Comparison of ENCODE assay signal across 8 cellular contexts in genomic region chr7:102363549-102364393, GRCh38. TPM values are rescaled to one million over a fixed set of nuclear protein-coding genes. Genes with fewer than 3 reads are reported as not detected.
A peak's percentile ranks its signal among the peaks of the same experiment; 100 is the strongest.
DNase-seq lines count a peak whose midpoint lies in the region; ATAC-seq, FAIRE-seq and TF ChIP-seq lines count a peak whose summit lies in the region.
"Not testable (repeated sequence)": the region's sequence is repeated elsewhere in the genome, so short reads cannot be mapped to it uniquely, and the experiment has no call there.

No MANE protein-coding gene starts in this region.

- TF ChIP-seq CTCF in 22Rv1 (IDR thresholded peaks at IDR 0.05) = peak; percentile 48
- TF ChIP-seq CTCF in GM12878 (IDR thresholded peaks at IDR 0.05 in 2 of 3, conservative IDR thresholded peaks at IDR 0.05 in 1 of 3; ENCODE audit: control insufficient read depth in 2 of 3, extremely low read depth in 1 of 3, insufficient read depth in 1 of 3, low read depth in 3 of 3, low read length in 3 of 3) = peak in 2 of 3 experiments; percentile 16 to 26; a peak in 2 of 6 replicates

- H2AFZ ChIP-seq in GM12878 (ENCODE audit: control insufficient read depth, low read depth, low read length) = peak overlapping the region; percentile 89

- WGBS in GM12878 (ENCODE audit: insufficient coverage, insufficient replicate concordance, low lambda C conversion rate, missing lambda C conversion rate) = under 1% methylated on average over 59 of the region's 76 CpGs

- in situ Hi-C loops in GM12878 (cut with MboI) = not testable (repeated sequence)

- DNase-seq in NCI-H2029 treated with DMSO at 0.1 percent for 48 hours (lab: John Stamatoyannopoulos, UW) (peak; percentile 89), T1000 (lab: John Stamatoyannopoulos, UW) (peak; percentile 88), GM12878 (ENCODE audit: low read depth, low spot score) (peak; percentile 93), iPS DF 19.7 (ENCODE audit: low read depth, low spot score) (peak; percentile 98), sciatic nerve (ENCODE audit: low spot score) (peak; percentile 95)

- CTCF ChIA-PET in GM12878 (lab: Yijun Ruan, JAX) = interaction anchor here (0.7 to 1.1 kb wide), 5 partner anchors 26 to 85 kb away, joined by 3 to 7 read pairs (median 3); partner anchors contain the start of gene PRKRIP1

- TF ChIP-seq RAD21 in GM12878 (IDR thresholded peaks at IDR 0.05; ENCODE audit: insufficient read depth, low read depth, low read length) = peak; percentile 20; the same call in 1 of the 2 replicates

- peak overlapping the region; percentile 79 for H3K4me3 ChIP-seq in GM12878

- H4K20me1 ChIP-seq in GM12878 (ENCODE audit: control insufficient read depth, insufficient read depth) = not testable (repeated sequence)

- peak overlapping the region; percentile 72 for H3K27ac ChIP-seq in 22Rv1
- peak overlapping the region; percentile 55 for H3K27ac ChIP-seq in GM12878 (ENCODE audit: control insufficient read depth, insufficient read depth)

- not testable (repeated sequence) for TF ChIP-seq EP300 in GM12878 (IDR thresholded peaks at IDR 0.05; ENCODE audit: borderline replicate concordance in 1 of 2, control insufficient read depth in 1 of 2, low read depth in 2 of 2, low read length in 2 of 2)

- TF ChIP-seq POLR2A in GM12878 (IDR thresholded peaks at IDR 0.05; ENCODE audit: low read depth, low read length) = peak; percentile 76

- peaks cover 14% of the 10 kb centered on the region for H3K79me2 ChIP-seq in GM12878 (ENCODE audit: control insufficient read depth, insufficient read depth, low read length)

- H3K9ac ChIP-seq in GM12878 (ENCODE audit: control insufficient read depth, insufficient read depth, low read length) = peak overlapping the region; percentile 66

- not testable (repeated sequence) for H3K36me3 ChIP-seq in GM12878 (ENCODE audit: control insufficient read depth in 2 of 2, insufficient read depth in 2 of 2, low read length in 1 of 2)

- FAIRE-seq in GM12878 (lab: Jason Lieb, UNC) = not testable (repeated sequence)

- H3K27me3 ChIP-seq in GM12878 (replicated peaks in 1 of 2; ENCODE audit: control insufficient read depth in 2 of 2, insufficient read depth in 2 of 2, low read length in 1 of 2) = not testable (repeated sequence)

- BruUV-seq in GM12878 (replicated peaks; lab: Mats Ljungman, UMichigan) = not testable (repeated sequence)

- ATAC-seq in GM18511 (IDR thresholded peaks at IDR 0.05; ENCODE audit: unreplicated experiment) (peak; percentile 99), HG03025 (IDR thresholded peaks at IDR 0.05; ENCODE audit: low FRiP score, unreplicated experiment) (peak; percentile 98), GM12878 (peak; percentile 100), sciatic nerve (peak; percentile 100)

- intact Hi-C loops in GM12878 (cut with micrococcal nuclease; ENCODE audit: unreplicated experiment); sciatic nerve (cut with DNase I): not testable (repeated sequence)

- RAD21 ChIA-PET in GM12878 (lab: Charles Lee; ENCODE audit: unreplicated experiment) = interaction anchor here (0.7 to 1.3 kb wide), 12 partner anchors 23 to 100 kb away, joined by 3 to 14 read pairs (median 4); partner anchors contain the start of genes PRKRIP1 and SH2B2

- H3K4me2 ChIP-seq in GM12878 (ENCODE audit: control insufficient read depth, insufficient read depth) = 0 out of 2 replicates have a peak overlapping the region, but pooled peaks have one; percentile 33

- H3K9me3 ChIP-seq in GM12878 (replicated peaks; ENCODE audit: control insufficient read depth, insufficient read depth, low read length) = not testable (repeated sequence)

- H3K4me1 ChIP-seq in GM12878 (ENCODE audit: control insufficient read depth, insufficient read depth, low read length) = not testable (repeated sequence)

- SMC1A ChIA-PET in GM12878 (lab: Charles Lee; ENCODE audit: uncharacterized antibody, unreplicated experiment) = interaction anchor here (0.8 to 1.1 kb wide), 3 partner anchors 27 to 76 kb away, joined by 3 to 5 read pairs (median 3); no protein-coding TSS in a partner anchor

- POLR2A ChIA-PET in GM12878 (lab: Charles Lee) = interaction anchor here (1.0 to 1.1 kb wide), 5 partner anchors 17 to 76 kb away, joined by 3 to 9 read pairs (median 4); partner anchors contain the start of gene PRKRIP1

TF ChIP-seq in GM12878, 131 proteins besides CTCF, POLR2A, EP300 and RAD21 (continues in another document):
- peak; percentile 53; the same call in 1 of the 2 replicates for TF ChIP-seq CREB1 (IDR thresholded peaks at IDR 0.05; ENCODE audit: low read depth)
- TF ChIP-seq ZNF687 (IDR thresholded peaks at IDR 0.05) = peak; percentile 59; the same call in 1 of the 2 replicates
- TF ChIP-seq YY1 (IDR thresholded peaks at IDR 0.05; ENCODE audit: low read depth, low read length) = peak; percentile 75
- TF ChIP-seq JUNB (IDR thresholded peaks at IDR 0.05) = peak; percentile 99

RNA-seq across cellular contexts. Expression of gene SPDYE6, which starts 7.5 kb away (rescaled TPM):
- not detected in 2 replicates for total RNA-seq in GM12878 (2013; cell fraction: nucleolus; rRNA removed)
- total RNA-seq in GM12878 (2014; rRNA removed) (not detected in 2 replicates), GM12878 (2014; rRNA removed; fragmentation: Illumina TruSeq; extraction: Trizol) (not detected in 2 replicates), GM12878 (2021) (not detected in 2 replicates), sciatic nerve (not detected)
- 1.0 TPM for polyA plus RNA-seq in GM12878 (2011; ENCODE audit: low read depth)
- polyA plus RNA-seq in GM12878 (2011; rRNA removed) (not detected in 2 replicates), GM12878 (2014; fragmentation: Illumina TruSeq; extraction: Trizol) (not detected in 2 replicates), GM12878 (2014; fragmentation: Nextera tagmentation; extraction: Ambion mirVana) (under 1 TPM; 0.05 to 0.40 TPM), GM12878 (2014; rRNA removed) (not detected in 2 replicates), GM12878 (2016; fragmentation: Nextera tagmentation; extraction: Ambion mirVana) (1 to 10 TPM; 1.6 to 2.3 TPM)
- polyA plus RNA-seq in GM12878 (2011; cell fraction: cytosol; rRNA removed) = not detected in 2 replicates
- polyA plus RNA-seq in GM12878 (2011; cell fraction: nucleus; rRNA removed) = not detected in 2 replicates
- polyA plus RNA-seq in GM12878 (2012) = 2.1 and 2.8 TPM in 2 replicates
- 0.21 TPM in 1 of 2 replicates, not detected in the other for polyA minus RNA-seq in GM12878 (2011; rRNA and poly(A)+ RNA removed)
- polyA minus RNA-seq in GM12878 (2011; cell fraction: cytosol; rRNA and poly(A)+ RNA removed) = not detected in 2 replicates
- 0.19 TPM in 1 of 2 replicates, not detected in the other for polyA minus RNA-seq in GM12878 (2011; cell fraction: nucleus; rRNA and poly(A)+ RNA removed)

RNA-seq across cellular contexts. Expression of gene PRKRIP1, which starts 32.4 kb away (rescaled TPM):
- total RNA-seq in GM12878 (2013; cell fraction: nucleolus; rRNA removed) = 90.6 and 113 TPM in 2 replicates
- total RNA-seq in GM12878 (2014; rRNA removed) (26.4 and 27.8 TPM in 2 replicates), GM12878 (2014; rRNA removed; fragmentation: Illumina TruSeq; extraction: Trizol) (21.0 and 21.2 TPM in 2 replicates), GM12878 (2021) (25.1 and 32.4 TPM in 2 replicates), sciatic nerve (29.8 TPM)
- polyA plus RNA-seq in GM12878 (2011; ENCODE audit: low read depth) = 31.0 TPM
- polyA plus RNA-seq in GM12878 (2011; rRNA removed) (21.3 and 23.3 TPM in 2 replicates), GM12878 (2014; fragmentation: Illumina TruSeq; extraction: Trizol) (12.7 and 17.7 TPM in 2 replicates), GM12878 (2014; fragmentation: Nextera tagmentation; extraction: Ambion mirVana) (10 to 100 TPM; 17.0 to 18.3 TPM), GM12878 (2014; rRNA removed) (38.3 and 43.9 TPM in 2 replicates), GM12878 (2016; fragmentation: Nextera tagmentation; extraction: Ambion mirVana) (10 to 100 TPM; 31.6 to 38.4 TPM)
- polyA plus RNA-seq in GM12878 (2011; cell fraction: cytosol; rRNA removed) = 24.1 and 34.0 TPM in 2 replicates
- 80.6 and 93.3 TPM in 2 replicates for polyA plus RNA-seq in GM12878 (2011; cell fraction: nucleus; rRNA removed)
- 30.8 and 40.1 TPM in 2 replicates for polyA plus RNA-seq in GM12878 (2012)
- polyA minus RNA-seq in GM12878 (2011; rRNA and poly(A)+ RNA removed) = 6.1 and 11.8 TPM in 2 replicates
- 5.9 and 7.0 TPM in 2 replicates for polyA minus RNA-seq in GM12878 (2011; cell fraction: cytosol; rRNA and poly(A)+ RNA removed)
- polyA minus RNA-seq in GM12878 (2011; cell fraction: nucleus; rRNA and poly(A)+ RNA removed) = 16.8 and 30.2 TPM in 2 replicates

Comparison
In these comparisons a context has a peak if more than half of its experiments do, and no peak if none do; other contexts are left out.
1. Peak in every context shown above with its lines: DNase-seq, ATAC-seq, H3K4me3 ChIP-seq and H3K27ac ChIP-seq.